Comparison of ENCODE assay signal across 7 cellular contexts in genomic region chr6:73586416-73586974, GRCh38.
DNase-seq lines count a peak whose midpoint lies in the region; ATAC-seq and TF ChIP-seq lines count a peak whose summit lies in the region.

No MANE protein-coding gene starts in this region.

- 21 to 23% methylated on average over 6 of the region's 6 CpGs for WGBS in body of pancreas, 2 donors
- WGBS in lung, 2 donors, result 10 to 14% methylated on average over 6 of the region's 6 CpGs

- DNase-seq in HT1080 (ENCODE audit: low read depth) (peak; percentile 26), body of pancreas (peak in 3 of 4 donors; percentile 20 to 43 (median 25)), lung (ENCODE audit: low spot score) (no peak), upper lobe of right lung (no peak), NCI-H748 treated with DMSO at 0.1 percent for 48 hours (lab: John Stamatoyannopoulos, UW) (no peak), GM19238 (ENCODE audit: insufficient read length, low spot score) (no peak)

- peaks cover 23% of the 10 kb centered on the region for H3K4me1 ChIP-seq in body of pancreas
- no peaks in the 10 kb centered on the region for H3K4me1 ChIP-seq in lung (ENCODE audit: control insufficient read depth in 2 of 2, insufficient read depth in 2 of 2, low read length in 2 of 2)
- H3K4me1 ChIP-seq in upper lobe of right lung, result peaks cover 22% of the 10 kb centered on the region

- no peak for TF ChIP-seq CTCF in body of pancreas (IDR thresholded peaks at IDR 0.05)
- no peak for TF ChIP-seq CTCF in lung (IDR thresholded peaks at IDR 0.05; ENCODE audit: control extremely low read depth, extremely low read depth)
- no peak for TF ChIP-seq CTCF in upper lobe of right lung (IDR thresholded peaks at IDR 0.05)

- H3K4me3 ChIP-seq in body of pancreas, result no peak overlapping the region
- H3K4me3 ChIP-seq in lung, result no peak overlapping the region
- peak overlapping the region; percentile 41 for H3K4me3 ChIP-seq in upper lobe of right lung

- TF ChIP-seq POLR2A in body of pancreas (IDR thresholded peaks at IDR 0.05), result no peak

- no peaks in the 10 kb centered on the region for H3K27me3 ChIP-seq in body of pancreas
- no peaks in the 10 kb centered on the region for H3K27me3 ChIP-seq in lung (ENCODE audit: control insufficient read depth, insufficient read depth)
- H3K27me3 ChIP-seq in upper lobe of right lung, result no peaks in the 10 kb centered on the region

- peak; percentile 5 for ATAC-seq in GM19463 (IDR thresholded peaks at IDR 0.05; ENCODE audit: unreplicated experiment)
- ATAC-seq in body of pancreas, result no peak
- ATAC-seq in lung (ENCODE audit: insufficient read depth, low FRiP score), result no peak
- ATAC-seq in upper lobe of right lung, result peak; percentile 31

- intact Hi-C loops in body of pancreas (cut with DNase I), result no loop called here
- intact Hi-C loops in upper lobe of right lung (cut with DNase I), result no loop called here

- H3K9me3 ChIP-seq in body of pancreas (no peaks in the 10 kb centered on the region), lung (ENCODE audit: control insufficient read depth in 2 of 2, insufficient read depth in 1 of 2, low read length in 1 of 2) (no peaks in the 10 kb centered on the region), upper lobe of right lung (no peaks in the 10 kb centered on the region)

- no peaks in the 10 kb centered on the region for H3K36me3 ChIP-seq in body of pancreas (replicated peaks in 1 of 2; ENCODE audit: insufficient read depth in 1 of 2, low read depth in 2 of 2)
- no peaks in the 10 kb centered on the region for H3K36me3 ChIP-seq in lung (ENCODE audit: control insufficient read depth in 2 of 2, insufficient read depth in 2 of 2, low read length in 2 of 2)
- no peaks in the 10 kb centered on the region for H3K36me3 ChIP-seq in upper lobe of right lung

- H3K27ac ChIP-seq in body of pancreas, result peak overlapping the region; percentile 22 to 94 (median 80)
- peak overlapping the region; percentile 39 to 95 for H3K27ac ChIP-seq in lung (ENCODE audit: low read depth in 1 of 2, low read length in 1 of 2)
- H3K27ac ChIP-seq in upper lobe of right lung, result peak overlapping the region; percentile 94

Comparison
In these comparisons a context has a peak if more than half of its experiments do, and no peak if none do; other contexts are left out.
1. ATAC-seq: peak in GM19463 (single experiment) and upper lobe of right lung (single experiment); none in body of pancreas (single experiment) and lung (single experiment).
2. DNase-seq: peak in HT1080 (single experiment) and body of pancreas (3 of 4); none in lung (single experiment), upper lobe of right lung (single experiment), NCI-H748 treated with DMSO at 0.1 percent for 48 hours (single experiment) and GM19238 (single experiment).
3. Peak in every context shown above with its lines, with median percentiles within 50 percentile points of each other: H3K27ac ChIP-seq.